In the genomic region with DNA sequence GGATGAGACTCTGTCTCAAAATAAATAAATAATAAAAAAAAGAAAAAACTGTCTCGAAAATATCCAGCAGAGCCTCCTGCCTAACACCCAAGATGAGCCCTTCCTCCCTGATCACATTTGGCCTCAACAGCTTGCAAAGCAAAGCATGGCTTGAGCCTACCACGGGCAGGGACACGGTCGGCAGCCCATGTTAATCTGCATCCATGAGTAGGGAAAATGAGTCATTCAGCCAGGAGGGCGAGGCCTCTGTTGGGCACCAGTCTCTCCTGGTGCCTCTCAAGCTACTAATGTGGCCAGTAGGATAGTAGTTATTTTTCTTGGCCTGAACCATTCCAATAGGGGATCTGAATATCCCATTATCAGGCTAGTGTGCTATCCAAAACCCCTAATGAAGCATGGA, we compare ENCODE assay signal across 21 cellular contexts. TPM values are rescaled to one million over a fixed set of nuclear protein-coding genes. Genes with fewer than 3 reads are reported as not detected.
DNase-seq lines count a peak whose midpoint lies in the region; ATAC-seq and TF ChIP-seq lines count a peak whose summit lies in the region.
"Had no signal": no experiment of that assay in that cellular context is flagged by ENCODE, and none has a peak within 500 bp of the region (broad histone marks: within the 10 kb centered on the region; RNA-seq: fewer than 3 reads in every experiment).

No MANE protein-coding gene starts in this region.

- no peak for TF ChIP-seq POLR2A in stomach (IDR thresholded peaks at IDR 0.05)

- no peaks in the 10 kb centered on the region for H3K9me3 ChIP-seq in stomach
- H3K9me3 ChIP-seq: heart left ventricle, mucosa of descending colon, uterus had no signal

- 55 to 74% (median 67%) methylated on average over 5 of the region's 5 CpGs for WGBS in stomach, 5 donors

- DNase-seq in Daoy (ENCODE audit: low read depth): peak; percentile 77
- peak; percentile 27 for DNase-seq in LoVo (ENCODE audit: low spot score)
- DNase-seq in stomach: peak; percentile 33
- no peak for DNase-seq in stimulated activated naive CD4-positive, alpha-beta T cell (lab: John Stamatoyannopoulos, UW)
- DNase-seq in HuH-7 (ENCODE audit: low spot score): no peak
- DNase-seq: activated CD4-positive, alpha-beta T cell treated with anti-CD3 and anti-CD28 coated beads, Interleukin-2, amount 50 U/mL, for 1 hour; activated gamma-delta T cell; CD8-positive, alpha-beta T cell; heart left ventricle; mucosa of descending colon; NCI-H1417; nephron progenitor cell; posterior cingulate gyrus; RPMI8226; T-helper 17 cell; uterus had no signal

- peak; percentile 95 for ATAC-seq in esophagus mucosa
- no peak for ATAC-seq in HG03432 (IDR thresholded peaks at IDR 0.05; ENCODE audit: unreplicated experiment)
- ATAC-seq: CD8-positive, alpha-beta T cell; heart left ventricle; HepG2; mucosa of descending colon; T-helper 17 cell had no signal

- no peaks in the 10 kb centered on the region for H3K27me3 ChIP-seq in stomach
- H3K27me3 ChIP-seq: uterus had no signal

- H3K4me1 ChIP-seq in stomach: peaks cover 0 to 12% (median 7%) of the 10 kb centered on the region in 4 donors
- H3K4me1 ChIP-seq: uterus had no signal

- no peak overlapping the region for H3K4me3 ChIP-seq in stomach
- H3K4me3 ChIP-seq: heart left ventricle, mucosa of descending colon, SK-N-MC, uterus had no signal

- no peak for TF ChIP-seq EP300 in stomach (IDR thresholded peaks at IDR 0.05)

- no peaks in the 10 kb centered on the region for H3K36me3 ChIP-seq in stomach
- H3K36me3 ChIP-seq: heart left ventricle, uterus had no signal

- TF ChIP-seq CTCF in stomach (IDR thresholded peaks at IDR 0.05): no peak

- H3K27ac ChIP-seq in stomach: peak overlapping the region in 1 of 5 donors; percentile 64
- H3K27ac ChIP-seq: heart left ventricle, SK-N-MC, uterus, VCaP had no signal

- intact Hi-C loops in stomach (cut with DNase I; ENCODE audit: low total_unique reads): no loop called here

RNA-seq across cellular contexts. Expression of gene SHB, which starts 43.0 kb away (rescaled TPM):
- total RNA-seq in Daoy (2014; rRNA removed; shearing (Covaris generic)): 27.0 and 27.4 TPM in 2 replicates
- total RNA-seq in esophagus mucosa (34.0 TPM), stomach (10 to 100 TPM in 3 of 5 donors, 1 to 10 TPM in 2; 3.5 to 37.7 (median 14.8) TPM)
- 1 to 10 TPM; 6.7 to 9.0 (median 7.3) TPM for polyA plus RNA-seq in stomach

Comparison
In these comparisons a context has a peak if more than half of its experiments do, and no peak if none do; other contexts are left out.
1. DNase-seq: peak in Daoy (single experiment), LoVo (single experiment) and stomach (single experiment); none in stimulated activated naive CD4-positive, alpha-beta T cell (0 of 6) and HuH-7 (single experiment).